Comparison of ENCODE assay signal across 1 cellular context in the genomic region with DNA sequence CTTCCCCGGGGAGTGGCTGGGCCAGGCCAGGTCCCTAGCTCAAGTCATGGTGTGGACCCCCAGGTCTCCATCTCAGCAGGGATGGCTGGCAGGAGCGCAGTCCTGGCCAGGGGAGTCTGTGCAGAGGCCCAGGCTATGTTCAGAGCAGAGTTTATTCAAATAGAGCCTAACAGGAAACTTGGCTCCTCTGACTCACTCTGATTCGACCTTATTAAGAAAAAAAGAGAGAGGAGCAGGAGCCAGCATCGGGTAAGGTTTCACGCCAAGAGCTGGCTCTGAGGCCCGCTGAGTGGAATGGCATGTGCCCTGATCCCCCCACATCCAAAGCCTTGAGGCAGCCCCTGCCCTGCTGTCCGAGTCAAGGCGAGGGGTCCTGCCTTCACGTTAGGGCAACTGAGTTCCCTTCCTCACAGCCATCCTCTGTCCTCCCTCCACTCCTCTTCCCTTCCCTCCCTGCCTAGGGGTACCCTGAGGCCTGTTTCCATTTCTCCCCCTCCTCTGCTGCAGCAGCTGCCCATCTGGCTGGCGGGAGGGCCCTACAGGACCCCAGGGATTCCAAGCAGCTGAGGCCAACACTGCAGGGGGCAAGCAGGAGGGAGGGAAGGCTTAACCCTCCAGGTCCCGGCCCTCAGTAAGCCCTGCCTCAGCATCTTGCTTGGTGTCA.
TF ChIP-seq lines count a peak whose summit lies in the region.

No MANE protein-coding gene starts in this region.

TF ChIP-seq in A549, 52 proteins besides CTCF, POLR2A, EP300 and RAD21 (continued from another document):
- TF ChIP-seq, protein P1, sequence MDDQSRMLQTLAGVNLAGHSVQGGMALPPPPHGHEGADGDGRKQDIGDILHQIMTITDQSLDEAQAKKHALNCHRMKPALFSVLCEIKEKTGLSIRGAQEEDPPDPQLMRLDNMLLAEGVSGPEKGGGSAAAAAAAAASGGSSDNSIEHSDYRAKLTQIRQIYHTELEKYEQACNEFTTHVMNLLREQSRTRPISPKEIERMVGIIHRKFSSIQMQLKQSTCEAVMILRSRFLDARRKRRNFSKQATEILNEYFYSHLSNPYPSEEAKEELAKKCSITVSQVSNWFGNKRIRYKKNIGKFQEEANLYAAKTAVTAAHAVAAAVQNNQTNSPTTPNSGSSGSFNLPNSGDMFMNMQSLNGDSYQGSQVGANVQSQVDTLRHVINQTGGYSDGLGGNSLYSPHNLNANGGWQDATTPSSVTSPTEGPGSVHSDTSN (IDR thresholded peaks at IDR 0.05), result no peak
- TF ChIP-seq ESRRA (IDR thresholded peaks at IDR 0.05; ENCODE audit: borderline replicate concordance, low read length), result no peak
